In genomic region chr5:14568333-14568732, GRCh38 we compare ENCODE assay signal across 3 cellular contexts.
TF ChIP-seq lines count a peak whose summit lies in the region.

No MANE protein-coding gene starts in this region.

TF ChIP-seq in HepG2, 621 proteins besides CTCF, POLR2A, EP300 and RAD21:
- TF ChIP-seq ZNF281 (CRISPR knock-in tag; IDR thresholded peaks at IDR 0.05; ENCODE audit: borderline replicate concordance) (no peak), U2AF2 (IDR thresholded peaks at IDR 0.05; ENCODE audit: low read depth, low read length) (0 out of 2 replicates have a peak, but pooled peaks have one; percentile 36)
TF ChIP-seq in HepG2: peak in this region for 1.

TF ChIP-seq in HEK293, 187 proteins besides CTCF, POLR2A, EP300 and RAD21:
- TF ChIP-seq SP2 (tag by site-specific recombination; IDR thresholded peaks at IDR 0.05) (no peak), ZNF514 (tag by site-specific recombination; IDR thresholded peaks at IDR 0.05) (no peak), ZNF366 (tag by site-specific recombination; conservative IDR thresholded peaks at IDR 0.05) (peak; percentile 52; the same call in 1 of the 2 replicates), PRDM1 (tag by site-specific recombination; IDR thresholded peaks at IDR 0.05) (peak; percentile 84)

TF ChIP-seq in K562, 482 proteins besides CTCF, POLR2A, EP300 and RAD21:
- TF ChIP-seq ZNF512 (tag; IDR thresholded peaks at IDR 0.05) (peak; percentile 39; the same call in 1 of the 2 replicates), CEBPB (tag; IDR thresholded peaks at IDR 0.05) (no peak)
